ENCODE assay signal across 1 cellular context in the genomic region with DNA sequence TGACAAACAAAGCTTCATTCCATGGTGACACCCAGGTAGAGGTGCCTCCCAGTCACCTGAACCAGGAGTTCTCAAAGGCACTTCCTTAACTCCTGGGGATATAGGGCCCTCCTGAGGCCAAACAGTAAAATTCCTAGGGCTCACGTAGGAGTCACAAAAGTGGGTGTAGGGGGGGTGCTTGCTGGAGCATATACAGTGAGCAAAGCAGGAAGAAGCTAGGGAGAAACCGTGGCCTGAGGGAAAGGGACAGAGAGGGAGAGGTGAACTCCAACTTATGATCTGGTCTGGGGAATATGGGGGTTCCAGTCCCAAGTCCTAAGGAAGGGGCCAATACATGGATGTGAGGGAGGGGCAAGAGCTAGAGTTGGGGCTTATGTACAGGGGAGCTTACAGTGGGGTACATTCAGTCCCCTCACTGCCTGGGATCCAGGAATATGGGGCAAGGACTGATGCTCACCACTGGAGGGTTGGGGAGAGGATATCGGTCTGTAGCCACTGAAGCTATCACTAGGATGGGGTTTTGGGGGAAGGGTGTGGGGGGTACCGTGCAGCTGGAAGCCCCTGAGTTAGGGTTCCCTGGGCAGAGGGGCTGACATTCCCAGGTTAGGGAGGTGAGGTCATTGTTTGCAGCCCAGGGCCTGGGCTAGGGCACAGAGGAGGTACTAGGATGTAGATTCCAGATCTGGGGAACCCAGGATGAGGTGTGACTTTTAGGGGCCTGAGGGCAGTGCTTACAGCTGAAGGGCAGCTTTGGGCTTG.
TF ChIP-seq lines count a peak whose summit lies in the region.

No MANE protein-coding gene starts in this region.

TF ChIP-seq in HepG2, 621 proteins besides CTCF, POLR2A, EP300 and RAD21 (continued from another document):
- 0 out of 2 replicates have a peak, but pooled peaks have one; percentile 69 for TF ChIP-seq GZF1 (CRISPR knock-in tag; IDR thresholded peaks at IDR 0.05)
- peak; percentile 79 for TF ChIP-seq MEF2D (CRISPR knock-in tag; IDR thresholded peaks at IDR 0.05)
- TF ChIP-seq, protein P1, sequence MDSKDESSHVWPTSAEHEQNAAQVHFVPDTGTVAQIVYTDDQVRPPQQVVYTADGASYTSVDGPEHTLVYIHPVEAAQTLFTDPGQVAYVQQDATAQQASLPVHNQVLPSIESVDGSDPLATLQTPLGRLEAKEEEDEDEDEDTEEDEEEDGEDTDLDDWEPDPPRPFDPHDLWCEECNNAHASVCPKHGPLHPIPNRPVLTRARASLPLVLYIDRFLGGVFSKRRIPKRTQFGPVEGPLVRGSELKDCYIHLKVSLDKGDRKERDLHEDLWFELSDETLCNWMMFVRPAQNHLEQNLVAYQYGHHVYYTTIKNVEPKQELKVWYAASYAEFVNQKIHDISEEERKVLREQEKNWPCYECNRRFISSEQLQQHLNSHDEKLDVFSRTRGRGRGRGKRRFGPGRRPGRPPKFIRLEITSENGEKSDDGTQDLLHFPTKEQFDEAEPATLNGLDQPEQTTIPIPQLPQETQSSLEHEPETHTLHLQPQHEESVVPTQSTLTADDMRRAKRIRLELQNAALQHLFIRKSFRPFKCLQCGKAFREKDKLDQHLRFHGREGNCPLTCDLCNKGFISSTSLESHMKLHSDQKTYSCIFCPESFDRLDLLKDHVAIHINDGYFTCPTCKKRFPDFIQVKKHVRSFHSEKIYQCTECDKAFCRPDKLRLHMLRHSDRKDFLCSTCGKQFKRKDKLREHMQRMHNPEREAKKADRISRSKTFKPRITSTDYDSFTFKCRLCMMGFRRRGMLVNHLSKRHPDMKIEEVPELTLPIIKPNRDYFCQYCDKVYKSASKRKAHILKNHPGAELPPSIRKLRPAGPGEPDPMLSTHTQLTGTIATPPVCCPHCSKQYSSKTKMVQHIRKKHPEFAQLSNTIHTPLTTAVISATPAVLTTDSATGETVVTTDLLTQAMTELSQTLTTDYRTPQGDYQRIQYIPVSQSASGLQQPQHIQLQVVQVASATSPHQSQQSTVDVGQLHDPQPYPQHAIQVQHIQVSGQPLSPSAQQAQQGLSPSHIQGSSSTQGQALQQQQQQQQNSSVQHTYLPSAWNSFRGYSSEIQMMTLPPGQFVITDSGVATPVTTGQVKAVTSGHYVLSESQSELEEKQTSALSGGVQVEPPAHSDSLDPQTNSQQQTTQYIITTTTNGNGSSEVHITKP (CRISPR knock-in tag; IDR thresholded peaks at IDR 0.05; ENCODE audit: low read depth) = no peak
- no peak for TF ChIP-seq KDM5B (CRISPR knock-in tag; IDR thresholded peaks at IDR 0.05; ENCODE audit: borderline replicate concordance)
